ENCODE assay signal across 17 cellular contexts in genomic region chr9:114378016-114378415, GRCh38. TPM values are rescaled to one million over a fixed set of nuclear protein-coding genes. Genes with fewer than 3 reads are reported as not detected.
DNase-seq lines count a peak whose midpoint lies in the region; ATAC-seq and TF ChIP-seq lines count a peak whose summit lies in the region.
"Had no signal": no experiment of that assay in that cellular context is flagged by ENCODE, and none has a peak within 500 bp of the region (broad histone marks: within the 10 kb centered on the region; RNA-seq: fewer than 3 reads in every experiment).

No MANE protein-coding gene starts in this region.

- POLR2A ChIA-PET in activated CD4-positive, alpha-beta memory T cell treated with anti-CD3 and anti-CD28 coated beads, Interleukin-2, amount 10 ng/mL, durations not matched to agents 7 days and 5 days (lab: Charles Lee): interaction anchor here (1.0 to 3.0 kb wide), 3 partner anchors 8 to 13 kb away, joined by 3 to 30 read pairs (median 3); partner anchors contain the start of gene AKNA

- DNase-seq in stimulated activated naive CD8-positive, alpha-beta T cell treated with anti-CD3 and anti-CD28 coated beads, Interleukin-15, Interleukin-2, amounts not matched to agents 100 U/mL and 50 U/mL, for 24 hours: no peak
- DNase-seq in activated CD4-positive, alpha-beta memory T cell treated with anti-CD3 and anti-CD28 coated beads, Interleukin-2, amount 10 ng/mL, durations not matched to agents 7 days and 5 days: no peak
- DNase-seq in endothelial cell (ENCODE audit: low spot score): no peak
- DNase-seq in left lobe of liver (ENCODE audit: low spot score): no peak
- DNase-seq in cardiac septum (ENCODE audit: low spot score): no peak
- DNase-seq in NCI-H2081 treated with DMSO at 0.1 percent for 48 hours (lab: John Stamatoyannopoulos, UW): no peak
- DNase-seq in NCI-H2171 (lab: John Stamatoyannopoulos, UW): no peak
- DNase-seq: colonic mucosa; gastrocnemius medialis; NCI-H187; NCI-H446 treated with DMSO at 0.1 percent for 48 hours; stimulated activated CD4-positive, alpha-beta T cell treated with anti-CD3 and anti-CD28 coated beads, Interleukin-4, amount 100 ng/mL, for 24 hours had no signal

- intact Hi-C loops in cardiac septum (cut with DNase I): no loop called here

- H3K9me3 Mint-ChIP-seq in stimulated activated naive CD8-positive, alpha-beta T cell treated with anti-CD3 and anti-CD28 coated beads, Interleukin-15, Interleukin-2, amounts not matched to agents 100 ng/mL and 50 ng/mL, for 24 hours: no peaks in the 10 kb centered on the region
- no peaks in the 10 kb centered on the region for H3K9me3 Mint-ChIP-seq in activated CD4-positive, alpha-beta memory T cell treated with anti-CD3 and anti-CD28 coated beads, Interleukin-2, amount 10 ng/mL, durations not matched to agents 7 days and 5 days
- no peaks in the 10 kb centered on the region for H3K9me3 Mint-ChIP-seq in endothelial cell (ENCODE audit: unreplicated experiment)

- no peak for TF ChIP-seq CTCF in endothelial cell (IDR thresholded peaks at IDR 0.05; ENCODE audit: unreplicated experiment)

- ATAC-seq in stimulated activated naive CD8-positive, alpha-beta T cell treated with anti-CD3 and anti-CD28 coated beads, Interleukin-15, Interleukin-2, amounts not matched to agents 100 U/mL and 50 U/mL, for 24 hours: no peak
- no peak for ATAC-seq in left lobe of liver
- ATAC-seq: gastrocnemius medialis had no signal

- no peaks in the 10 kb centered on the region for H3K27me3 Mint-ChIP-seq in stimulated activated naive CD8-positive, alpha-beta T cell treated with anti-CD3 and anti-CD28 coated beads, Interleukin-15, Interleukin-2, amounts not matched to agents 100 ng/mL and 50 ng/mL, for 24 hours
- H3K27me3 Mint-ChIP-seq in activated CD4-positive, alpha-beta memory T cell treated with anti-CD3 and anti-CD28 coated beads, Interleukin-2, amount 10 ng/mL, durations not matched to agents 7 days and 5 days: no peaks in the 10 kb centered on the region
- peaks cover 15% of the 10 kb centered on the region for H3K27me3 Mint-ChIP-seq in endothelial cell (ENCODE audit: unreplicated experiment)

- CTCF ChIA-PET in activated CD4-positive, alpha-beta memory T cell treated with anti-CD3 and anti-CD28 coated beads, Interleukin-2, amount 10 ng/mL, durations not matched to agents 7 days and 5 days (lab: Charles Lee): no interaction called here

- H3K4me1 Mint-ChIP-seq in stimulated activated naive CD8-positive, alpha-beta T cell treated with anti-CD3 and anti-CD28 coated beads, Interleukin-15, Interleukin-2, amounts not matched to agents 100 ng/mL and 50 ng/mL, for 24 hours (ENCODE audit: low read depth): peaks cover 92% of the 10 kb centered on the region
- H3K4me1 Mint-ChIP-seq in activated CD4-positive, alpha-beta memory T cell treated with anti-CD3 and anti-CD28 coated beads, Interleukin-2, amount 10 ng/mL, durations not matched to agents 7 days and 5 days: peaks cover 92% of the 10 kb centered on the region
- H3K4me1 Mint-ChIP-seq in endothelial cell (ENCODE audit: unreplicated experiment): peaks cover 53% of the 10 kb centered on the region

- peaks cover 85% of the 10 kb centered on the region for H3K36me3 Mint-ChIP-seq in stimulated activated naive CD8-positive, alpha-beta T cell treated with anti-CD3 and anti-CD28 coated beads, Interleukin-15, Interleukin-2, amounts not matched to agents 100 ng/mL and 50 ng/mL, for 24 hours (ENCODE audit: low read depth)
- H3K36me3 Mint-ChIP-seq in activated CD4-positive, alpha-beta memory T cell treated with anti-CD3 and anti-CD28 coated beads, Interleukin-2, amount 10 ng/mL, durations not matched to agents 7 days and 5 days (ENCODE audit: low read depth): peaks cover 87% of the 10 kb centered on the region
- peaks cover 46% of the 10 kb centered on the region for H3K36me3 Mint-ChIP-seq in endothelial cell (ENCODE audit: low read depth, unreplicated experiment)

- H3K4me3 Mint-ChIP-seq in stimulated activated naive CD8-positive, alpha-beta T cell treated with anti-CD3 and anti-CD28 coated beads, Interleukin-15, Interleukin-2, amounts not matched to agents 100 ng/mL and 50 ng/mL, for 24 hours: no peak overlapping the region
- H3K4me3 Mint-ChIP-seq in activated CD4-positive, alpha-beta memory T cell treated with anti-CD3 and anti-CD28 coated beads, Interleukin-2, amount 10 ng/mL, durations not matched to agents 7 days and 5 days: no peak overlapping the region
- H3K4me3 Mint-ChIP-seq in endothelial cell (ENCODE audit: unreplicated experiment): peak overlapping the region; percentile 47

- peak overlapping the region; percentile 90 for H3K27ac Mint-ChIP-seq in stimulated activated naive CD8-positive, alpha-beta T cell treated with anti-CD3 and anti-CD28 coated beads, Interleukin-15, Interleukin-2, amounts not matched to agents 100 ng/mL and 50 ng/mL, for 24 hours
- H3K27ac Mint-ChIP-seq in activated CD4-positive, alpha-beta memory T cell treated with anti-CD3 and anti-CD28 coated beads, Interleukin-2, amount 10 ng/mL, durations not matched to agents 7 days and 5 days: peak overlapping the region; percentile 81
- peak overlapping the region; percentile 19 for H3K27ac Mint-ChIP-seq in endothelial cell (ENCODE audit: unreplicated experiment)

RNA-seq across cellular contexts. Expression of gene AKNA, which starts 9.8 kb away (rescaled TPM):
- total RNA-seq in activated CD4-positive, alpha-beta memory T cell treated with anti-CD3 and anti-CD28 coated beads, Interleukin-2, amount 10 ng/mL, durations not matched to agents 7 days and 5 days: 100 to 1,000 TPM; 350 to 355 TPM
- total RNA-seq in endothelial cell (ENCODE audit: unreplicated experiment) (79.1 TPM), left lobe of liver (7.3 TPM), cardiac septum (4.5 TPM)

RNA-seq across cellular contexts. Expression of gene ORM2, which starts 48.3 kb away (rescaled TPM):
- total RNA-seq in activated CD4-positive, alpha-beta memory T cell treated with anti-CD3 and anti-CD28 coated beads, Interleukin-2, amount 10 ng/mL, durations not matched to agents 7 days and 5 days: not detected
- total RNA-seq in endothelial cell (ENCODE audit: unreplicated experiment) (not detected), left lobe of liver (4,103 TPM), cardiac septum (0.32 TPM)
- total RNA-seq: epithelial cell of proximal tubule, lower leg skin, skeletal muscle tissue, thoracic aorta had no signal

RNA-seq across cellular contexts. Expression of gene ORM1, which starts 55.1 kb away (rescaled TPM):
- not detected for total RNA-seq in activated CD4-positive, alpha-beta memory T cell treated with anti-CD3 and anti-CD28 coated beads, Interleukin-2, amount 10 ng/mL, durations not matched to agents 7 days and 5 days
- total RNA-seq in endothelial cell (ENCODE audit: unreplicated experiment) (not detected), left lobe of liver (19,737 TPM), cardiac septum (not detected)
- total RNA-seq: epithelial cell of proximal tubule, lower leg skin, thoracic aorta had no signal

Comparison
In these comparisons a context has a peak if more than half of its experiments do, and no peak if none do; other contexts are left out.
1. H3K27ac Mint-ChIP-seq: peak in every context shown above with its lines; median percentile 90 in stimulated activated naive CD8-positive, alpha-beta T cell treated with anti-CD3 and anti-CD28 coated beads, Interleukin-15, Interleukin-2, amounts not matched to agents 100 ng/mL and 50 ng/mL, for 24 hours; 81 in activated CD4-positive, alpha-beta memory T cell treated with anti-CD3 and anti-CD28 coated beads, Interleukin-2, amount 10 ng/mL, durations not matched to agents 7 days and 5 days; 19 in endothelial cell.
2. RNA of gene ORM2, which starts 48.3 kb away (total RNA-seq): 4,103 TPM in left lobe of liver (single experiment); 0.32 TPM in cardiac septum (single experiment), not detected in activated CD4-positive, alpha-beta memory T cell treated with anti-CD3 and anti-CD28 coated beads, Interleukin-2, amount 10 ng/mL, durations not matched to agents 7 days and 5 days and not detected in endothelial cell (single experiment); every median in the first group is over 1,000 times any median in the second.
3. RNA of gene ORM1, which starts 55.1 kb away (total RNA-seq): 19,737 TPM in left lobe of liver (single experiment); not detected in activated CD4-positive, alpha-beta memory T cell treated with anti-CD3 and anti-CD28 coated beads, Interleukin-2, amount 10 ng/mL, durations not matched to agents 7 days and 5 days, not detected in endothelial cell (single experiment) and not detected in cardiac septum (single experiment); every median in the first group is over 1,000 times any median in the second.